ENCODE assay signal across 1 cellular context in the genomic region with DNA sequence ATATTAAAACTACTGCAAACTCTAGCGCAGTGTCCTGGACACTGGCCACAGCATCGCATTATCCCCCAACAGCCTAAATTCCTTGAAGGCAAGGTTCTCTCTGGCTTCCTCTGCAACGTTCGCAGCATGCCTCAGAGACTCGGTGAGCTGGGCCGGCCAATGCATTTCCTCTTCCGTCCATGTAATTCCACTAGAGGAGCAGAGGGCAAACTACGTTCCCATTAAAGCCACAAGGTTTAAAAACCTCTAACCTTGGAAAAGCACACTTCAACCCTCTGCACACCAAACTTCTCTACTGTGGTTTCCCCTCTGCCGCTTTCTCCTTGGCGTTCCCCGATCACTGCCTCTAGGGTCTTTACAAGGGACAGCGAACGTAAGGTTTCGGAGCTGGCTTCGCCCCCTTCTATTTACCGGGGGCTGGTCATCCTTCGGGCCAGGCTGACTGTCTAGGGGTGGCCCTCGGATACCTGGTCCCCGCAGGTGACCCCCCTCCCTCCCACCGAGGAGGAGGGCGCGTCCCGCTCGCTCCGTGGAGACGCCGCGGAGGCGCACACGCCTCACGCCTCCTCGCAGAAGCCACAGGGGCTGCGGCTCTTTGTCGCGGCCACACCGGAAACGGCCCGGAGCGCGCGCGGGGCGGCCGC.
A peak's percentile ranks its signal among the peaks of the same experiment; 100 is the strongest.
TF ChIP-seq lines count a peak whose summit lies in the region.

No MANE protein-coding gene starts in this region.

TF ChIP-seq in HepG2, 621 proteins besides CTCF, POLR2A, EP300 and RAD21 (continued from another document):
- peak; percentile 52 for TF ChIP-seq GMEB1 (CRISPR knock-in tag; IDR thresholded peaks at IDR 0.05; ENCODE audit: borderline replicate concordance)
- 0 out of 2 replicates have a peak, but pooled peaks have one; percentile 27 for TF ChIP-seq ZSCAN21 (CRISPR knock-in tag; IDR thresholded peaks at IDR 0.05; ENCODE audit: borderline replicate concordance)
- TF ChIP-seq SP2 (CRISPR knock-in tag; IDR thresholded peaks at IDR 0.05): peak; percentile 23; the same call in 1 of the 2 replicates
- TF ChIP-seq PAX8 (CRISPR knock-in tag; IDR thresholded peaks at IDR 0.05; ENCODE audit: borderline replicate concordance): 0 out of 2 replicates have a peak, but pooled peaks have one; percentile 41
- TF ChIP-seq POLR2AphosphoS5 (IDR thresholded peaks at IDR 0.05; ENCODE audit: low read depth, low read length): no peak
- 0 out of 2 replicates have a peak, but pooled peaks have one; percentile 39 for TF ChIP-seq HOXD1 (CRISPR knock-in tag; IDR thresholded peaks at IDR 0.05)
